ENCODE assay signal across 19 cellular contexts in genomic region chr3:140630866-140631265, GRCh38. TPM values are rescaled to one million over a fixed set of nuclear protein-coding genes. Genes with fewer than 3 reads are reported as not detected.
"Had no signal": no experiment of that assay in that cellular context is flagged by ENCODE, and none has a peak within 500 bp of the region (broad histone marks: within the 10 kb centered on the region; RNA-seq: fewer than 3 reads in every experiment).

No MANE protein-coding gene starts in this region.

- H3K4me3 ChIP-seq: coronary artery, suprapubic skin, upper lobe of left lung had no signal

- H3K27me3 ChIP-seq: suprapubic skin, upper lobe of left lung had no signal

- H3K27ac ChIP-seq: coronary artery, suprapubic skin, upper lobe of left lung had no signal

- DNase-seq: activated CD4-positive, alpha-beta memory T cell treated with anti-CD3 and anti-CD28 coated beads for 36 hours; activated CD4-positive, alpha-beta T cell treated with anti-CD3 and anti-CD28 coated beads for 1 hour; activated gamma-delta T cell; activated T-cell treated with anti-CD3 and anti-CD28 coated beads, Interleukin-2, amount 50 U/mL, for 48 hours; aorta; caudate nucleus; effector CD4-positive, alpha-beta T cell; natural killer cell; stimulated activated naive CD8-positive, alpha-beta T cell treated with anti-CD3 and anti-CD28 coated beads, Interleukin-15, Interleukin-2, amounts not matched to agents 100 U/mL and 50 U/mL, for 24 hours; T-helper 9 cell; upper lobe of left lung had no signal

- ATAC-seq: natural killer cell; sciatic nerve; stimulated activated naive CD8-positive, alpha-beta T cell treated with anti-CD3 and anti-CD28 coated beads, Interleukin-15, Interleukin-2, amounts not matched to agents 100 U/mL and 50 U/mL, for 24 hours had no signal

- H3K9me3 ChIP-seq: suprapubic skin, upper lobe of left lung had no signal

- H3K36me3 ChIP-seq: suprapubic skin, upper lobe of left lung had no signal

- H3K4me1 ChIP-seq: suprapubic skin, upper lobe of left lung had no signal

RNA-seq across cellular contexts. Expression of gene TRIM42, which starts 47.0 kb away (rescaled TPM):
- total RNA-seq: activated CD4-positive, alpha-beta memory T cell treated with anti-CD3 and anti-CD28 coated beads for 36 hours; aorta; glomerular endothelial cell; lung microvascular endothelial cell; mononuclear cell; natural killer cell; omental fat pad; pulmonary artery endothelial cell; sciatic nerve; suprapubic skin; upper lobe of left lung had no signal
- polyA plus RNA-seq: aorta had no signal
